Comparison of ENCODE assay signal across 8 cellular contexts in the genomic region with DNA sequence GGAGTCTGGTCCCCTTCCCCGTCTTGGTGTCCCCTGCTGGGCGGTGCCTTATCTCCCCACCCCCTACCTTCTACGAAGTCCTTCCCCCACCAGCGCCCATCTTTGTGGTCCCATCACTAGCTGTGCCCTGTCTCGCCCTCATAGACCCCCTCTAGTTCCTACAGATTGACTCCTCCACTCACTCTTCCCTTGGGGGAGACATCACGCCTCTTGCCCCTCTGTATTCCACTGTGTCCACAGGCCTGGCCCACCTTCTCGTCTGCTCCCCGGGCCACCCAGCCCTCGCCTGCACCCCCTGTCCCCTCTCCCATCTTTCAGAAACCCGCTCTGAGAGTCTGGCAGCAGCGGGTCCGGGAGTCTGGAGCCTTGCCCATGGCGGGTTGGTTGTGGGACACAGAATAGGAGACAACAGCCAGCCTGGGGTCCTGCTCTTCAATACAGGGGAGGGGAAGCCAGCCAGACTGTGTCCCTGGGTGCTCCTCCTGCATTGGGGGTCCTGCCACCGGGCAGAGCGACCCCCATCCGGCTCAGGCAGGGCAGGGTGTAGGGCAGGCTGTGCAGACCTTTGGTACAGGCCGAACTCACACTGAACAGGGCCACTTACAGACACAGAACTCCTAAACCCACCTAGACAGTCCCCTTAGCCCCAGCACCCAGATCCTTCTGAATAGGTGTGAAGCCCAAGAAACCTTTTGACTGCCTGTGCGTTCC. TPM values are rescaled to one million over a fixed set of nuclear protein-coding genes. Genes with fewer than 3 reads are reported as not detected.
DNase-seq lines count a peak whose midpoint lies in the region; ATAC-seq and TF ChIP-seq lines count a peak whose summit lies in the region.

No MANE protein-coding gene starts in this region.

- peak overlapping the region; percentile 98 for H3K4me3 ChIP-seq in RWPE2 (ENCODE audit: severe bottlenecking)
- H3K4me3 ChIP-seq in fibroblast of mammary gland (ENCODE audit: control insufficient read depth, low read depth, low read length) = peak overlapping the region; percentile 84
- peak overlapping the region; percentile 85 for H3K4me3 ChIP-seq in skeletal muscle cell (ENCODE audit: low read depth, low read length)

- H3K9me3 ChIP-seq in RWPE2 (ENCODE audit: severe bottlenecking) = no peaks in the 10 kb centered on the region

- no peak for ATAC-seq in RWPE2 (ENCODE audit: low read depth)
- no peak for ATAC-seq in HG03139 (IDR thresholded peaks at IDR 0.05; ENCODE audit: unreplicated experiment)
- ATAC-seq in GM19463 (IDR thresholded peaks at IDR 0.05; ENCODE audit: unreplicated experiment) = no peak

- TF ChIP-seq CTCF in RWPE2 (IDR thresholded peaks at IDR 0.05; ENCODE audit: poor library complexity, severe bottlenecking) (no peak), fibroblast of mammary gland (conservative IDR thresholded peaks at IDR 0.05; ENCODE audit: control insufficient read depth, insufficient read depth, low read depth, low read length) (no peak)

- peak overlapping the region; percentile 84 for H3K27ac ChIP-seq in RWPE2 (ENCODE audit: poor library complexity, severe bottlenecking)

- H3K27me3 ChIP-seq in RWPE2 (ENCODE audit: insufficient read depth, poor library complexity, severe bottlenecking) = no peaks in the 10 kb centered on the region

- DNase-seq in NCI-H2107 treated with DMSO at 0.1 percent for 48 hours (lab: John Stamatoyannopoulos, UW; ENCODE audit: unreplicated experiment) = peak; percentile 7
- DNase-seq in NCI-H2107 (lab: John Stamatoyannopoulos, UW) = no peak
- no peak for DNase-seq in RWPE2 (ENCODE audit: low spot score)
- DNase-seq in fibroblast of mammary gland (ENCODE audit: low read depth) = no peak
- no peak for DNase-seq in skeletal muscle cell (ENCODE audit: low read depth)
- no peak for DNase-seq in mesenteric fat pad (ENCODE audit: low spot score)

- H3K4me1 ChIP-seq in RWPE2 (ENCODE audit: insufficient read depth, poor library complexity, severe bottlenecking) = no peaks in the 10 kb centered on the region

- H3K36me3 ChIP-seq in RWPE2 (ENCODE audit: low read depth) = peaks cover 11% of the 10 kb centered on the region; the same call in 1 of the 2 replicates

RNA-seq across cellular contexts. Expression of gene RNF187, which starts 1.1 kb away (rescaled TPM):
- total RNA-seq in mesenteric fat pad = 82.4 TPM
